ENCODE assay signal across 8 cellular contexts in the genomic region with DNA sequence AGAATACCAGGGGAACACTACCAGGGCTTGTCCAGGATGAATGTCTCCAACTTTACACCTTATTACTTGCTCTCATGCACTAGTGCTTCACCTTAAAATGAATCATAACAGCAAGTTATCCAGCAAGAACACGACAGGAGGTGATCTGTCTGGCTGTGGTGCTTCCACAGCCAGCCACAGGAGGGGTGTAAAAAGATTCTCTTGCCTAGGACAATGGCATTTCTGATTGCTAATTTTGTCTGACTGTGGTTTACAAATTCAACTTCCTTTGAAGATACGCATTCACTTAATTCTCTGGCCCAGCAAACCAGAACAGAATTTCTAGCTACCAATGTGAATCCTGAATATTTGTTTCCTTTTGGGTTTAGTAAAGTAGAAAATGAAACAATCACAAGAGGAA. TPM values are rescaled to one million over a fixed set of nuclear protein-coding genes. Genes with fewer than 3 reads are reported as not detected.
DNase-seq lines count a peak whose midpoint lies in the region; ATAC-seq, FAIRE-seq and TF ChIP-seq lines count a peak whose summit lies in the region.

No MANE protein-coding gene starts in this region.

- ATAC-seq in A549 (peak; percentile 51 to 71; a peak in 4 of 6 replicates), GM18519 (IDR thresholded peaks at IDR 0.05; ENCODE audit: low FRiP score, unreplicated experiment) (peak; percentile 47)

- TF ChIP-seq CTCF in A549 (IDR thresholded peaks at IDR 0.05) (no peak), prostate gland (IDR thresholded peaks at IDR 0.05) (no peak)

- no peak overlapping the region for H3K4me2 ChIP-seq in A549

- POLR2A ChIA-PET in A549 (lab: Yijun Ruan, JAX), result no interaction called here

- CTCF ChIA-PET in A549 (lab: Yijun Ruan, JAX), result no interaction called here

- H3K27me3 ChIP-seq in prostate gland (replicated peaks; ENCODE audit: insufficient read depth), result no peaks in the 10 kb centered on the region

- H3K9me3 ChIP-seq in A549, result no peaks in the 10 kb centered on the region
- no peaks in the 10 kb centered on the region for H3K9me3 ChIP-seq in prostate gland

- H3K36me3 ChIP-seq in prostate gland, result no peaks in the 10 kb centered on the region

- no peak for FAIRE-seq in A549 (lab: Jason Lieb, UNC)

- H3K4me1 ChIP-seq in A549 (peaks cover 10% of the 10 kb centered on the region; the same call in 2 of the 3 replicates), prostate gland (replicated peaks) (no peaks in the 10 kb centered on the region)

- H3K4me3 ChIP-seq in A549 (no peak overlapping the region), prostate gland (no peak overlapping the region)

- H3K27ac ChIP-seq in A549 (no peak overlapping the region), prostate gland (no peak overlapping the region)

- TF ChIP-seq POLR2A in A549 (IDR thresholded peaks at IDR 0.05; ENCODE audit: low read length) (no peak), prostate gland (IDR thresholded peaks at IDR 0.05) (no peak)

- 49% methylated on average over 2 of the region's 2 CpGs for WGBS in A549 (ENCODE audit: missing lambda C conversion rate)
- 33% methylated on average over 2 of the region's 2 CpGs for WGBS in prostate gland

- DNase-seq in A549 (ENCODE audit: low read depth in 1 of 2, low spot score in 1 of 2) (peak in 1 of 2 experiments; percentile 16), NCI-H226 (peak; percentile 12), fibroblast of gingiva (ENCODE audit: low read depth) (peak; percentile 27), DMS153 (lab: John Stamatoyannopoulos, UW) (no peak), prostate gland (ENCODE audit: low spot score) (no peak), NCI-H1105 treated with DMSO at 0.1 percent for 48 hours (lab: John Stamatoyannopoulos, UW) (no peak), medulla oblongata (ENCODE audit: extremely low spot score) (no peak)

- no peak for TF ChIP-seq EP300 in A549 (IDR thresholded peaks at IDR 0.05)

- intact Hi-C loops in prostate gland (cut with DNase I), result no loop called here

- no peak for TF ChIP-seq RAD21 in A549 (conservative IDR thresholded peaks at IDR 0.05 in 1 of 2, IDR thresholded peaks at IDR 0.05 in 1 of 2)

TF ChIP-seq in A549, 52 proteins besides CTCF, POLR2A, EP300 and RAD21:
- TF ChIP-seq FOSL2 (IDR thresholded peaks at IDR 0.05) (no peak), FOSL2 (CRISPR knock-in tag; IDR thresholded peaks at IDR 0.05) (no peak), RNF2 (IDR thresholded peaks at IDR 0.05; ENCODE audit: borderline replicate concordance, low read depth) (no peak), POLR2AphosphoS2 (conservative IDR thresholded peaks at IDR 0.05; ENCODE audit: low read length) (no peak), MAFK (IDR thresholded peaks at IDR 0.05; ENCODE audit: partially characterized antibody) (no peak), CHD2 (IDR thresholded peaks at IDR 0.05; ENCODE audit: low read length, partially characterized antibody) (no peak), RCOR1 (IDR thresholded peaks at IDR 0.05; ENCODE audit: low read depth, low read length) (no peak), JUNB (IDR thresholded peaks at IDR 0.05) (no peak), KDM1A (IDR thresholded peaks at IDR 0.05; ENCODE audit: low read depth) (no peak), SREBF2 (IDR thresholded peaks at IDR 0.05) (no peak), MAZ (IDR thresholded peaks at IDR 0.05; ENCODE audit: borderline replicate concordance, low read depth, low read length) (no peak), EHMT2 (IDR thresholded peaks at IDR 0.05; ENCODE audit: low read depth) (no peak), RARB (CRISPR knock-in tag; IDR thresholded peaks at IDR 0.05) (no peak), TP53 (CRISPR knock-in tag; IDR thresholded peaks at IDR 0.05) (no peak), HOXB13 (CRISPR knock-in tag; IDR thresholded peaks at IDR 0.05; ENCODE audit: low read depth) (no peak), FOSB (CRISPR knock-in tag; IDR thresholded peaks at IDR 0.05) (no peak), JUN (IDR thresholded peaks at IDR 0.05) (no peak)
- TF ChIP-seq, protein P1, sequence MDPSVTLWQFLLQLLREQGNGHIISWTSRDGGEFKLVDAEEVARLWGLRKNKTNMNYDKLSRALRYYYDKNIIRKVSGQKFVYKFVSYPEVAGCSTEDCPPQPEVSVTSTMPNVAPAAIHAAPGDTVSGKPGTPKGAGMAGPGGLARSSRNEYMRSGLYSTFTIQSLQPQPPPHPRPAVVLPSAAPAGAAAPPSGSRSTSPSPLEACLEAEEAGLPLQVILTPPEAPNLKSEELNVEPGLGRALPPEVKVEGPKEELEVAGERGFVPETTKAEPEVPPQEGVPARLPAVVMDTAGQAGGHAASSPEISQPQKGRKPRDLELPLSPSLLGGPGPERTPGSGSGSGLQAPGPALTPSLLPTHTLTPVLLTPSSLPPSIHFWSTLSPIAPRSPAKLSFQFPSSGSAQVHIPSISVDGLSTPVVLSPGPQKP (IDR thresholded peaks at IDR 0.05; ENCODE audit: low read depth, low read length), result no peak
- TF ChIP-seq, protein P2, sequence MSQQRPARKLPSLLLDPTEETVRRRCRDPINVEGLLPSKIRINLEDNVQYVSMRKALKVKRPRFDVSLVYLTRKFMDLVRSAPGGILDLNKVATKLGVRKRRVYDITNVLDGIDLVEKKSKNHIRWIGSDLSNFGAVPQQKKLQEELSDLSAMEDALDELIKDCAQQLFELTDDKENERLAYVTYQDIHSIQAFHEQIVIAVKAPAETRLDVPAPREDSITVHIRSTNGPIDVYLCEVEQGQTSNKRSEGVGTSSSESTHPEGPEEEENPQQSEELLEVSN (IDR thresholded peaks at IDR 0.05; ENCODE audit: borderline replicate concordance, low read depth), result no peak
- TF ChIP-seq, protein P3, sequence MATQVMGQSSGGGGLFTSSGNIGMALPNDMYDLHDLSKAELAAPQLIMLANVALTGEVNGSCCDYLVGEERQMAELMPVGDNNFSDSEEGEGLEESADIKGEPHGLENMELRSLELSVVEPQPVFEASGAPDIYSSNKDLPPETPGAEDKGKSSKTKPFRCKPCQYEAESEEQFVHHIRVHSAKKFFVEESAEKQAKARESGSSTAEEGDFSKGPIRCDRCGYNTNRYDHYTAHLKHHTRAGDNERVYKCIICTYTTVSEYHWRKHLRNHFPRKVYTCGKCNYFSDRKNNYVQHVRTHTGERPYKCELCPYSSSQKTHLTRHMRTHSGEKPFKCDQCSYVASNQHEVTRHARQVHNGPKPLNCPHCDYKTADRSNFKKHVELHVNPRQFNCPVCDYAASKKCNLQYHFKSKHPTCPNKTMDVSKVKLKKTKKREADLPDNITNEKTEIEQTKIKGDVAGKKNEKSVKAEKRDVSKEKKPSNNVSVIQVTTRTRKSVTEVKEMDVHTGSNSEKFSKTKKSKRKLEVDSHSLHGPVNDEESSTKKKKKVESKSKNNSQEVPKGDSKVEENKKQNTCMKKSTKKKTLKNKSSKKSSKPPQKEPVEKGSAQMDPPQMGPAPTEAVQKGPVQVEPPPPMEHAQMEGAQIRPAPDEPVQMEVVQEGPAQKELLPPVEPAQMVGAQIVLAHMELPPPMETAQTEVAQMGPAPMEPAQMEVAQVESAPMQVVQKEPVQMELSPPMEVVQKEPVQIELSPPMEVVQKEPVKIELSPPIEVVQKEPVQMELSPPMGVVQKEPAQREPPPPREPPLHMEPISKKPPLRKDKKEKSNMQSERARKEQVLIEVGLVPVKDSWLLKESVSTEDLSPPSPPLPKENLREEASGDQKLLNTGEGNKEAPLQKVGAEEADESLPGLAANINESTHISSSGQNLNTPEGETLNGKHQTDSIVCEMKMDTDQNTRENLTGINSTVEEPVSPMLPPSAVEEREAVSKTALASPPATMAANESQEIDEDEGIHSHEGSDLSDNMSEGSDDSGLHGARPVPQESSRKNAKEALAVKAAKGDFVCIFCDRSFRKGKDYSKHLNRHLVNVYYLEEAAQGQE (IDR thresholded peaks at IDR 0.05), result no peak
- TF ChIP-seq, protein P4, sequence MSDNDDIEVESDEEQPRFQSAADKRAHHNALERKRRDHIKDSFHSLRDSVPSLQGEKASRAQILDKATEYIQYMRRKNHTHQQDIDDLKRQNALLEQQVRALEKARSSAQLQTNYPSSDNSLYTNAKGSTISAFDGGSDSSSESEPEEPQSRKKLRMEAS (IDR thresholded peaks at IDR 0.05), result no peak

RNA-seq across cellular contexts. Expression of a gene that starts 23.1 kb away (rescaled TPM):
- 20.0 and 23.3 TPM in 2 replicates for polyA plus RNA-seq in A549 (2011; rRNA removed)
- polyA plus RNA-seq in A549 (2012; cell fraction: cytosol; rRNA removed), result 12.9 and 13.6 TPM in 2 replicates
- polyA plus RNA-seq in A549 (2012; cell fraction: nucleus; rRNA removed), result 17.9 and 18.4 TPM in 2 replicates
- polyA plus RNA-seq in A549 (2017; fragmentation: RNase III; extraction: RNeasy Plus Mini Kit Qiagen cat#74134 plus additional on column Dnase treatment), result 8.2 to 9.1 TPM (median 9.0 TPM) in 3 replicates
- polyA minus RNA-seq in A549 (2011; rRNA and poly(A)+ RNA removed), result 10.6 and 10.7 TPM in 2 replicates
- 10 to 100 TPM; 37.7 to 76.0 TPM for total RNA-seq in prostate gland

RNA-seq across cellular contexts. Expression of a gene that starts 23.5 kb away (rescaled TPM):
- polyA plus RNA-seq in A549 (2011; rRNA removed), result 11.2 and 12.7 TPM in 2 replicates
- polyA plus RNA-seq in A549 (2012; cell fraction: cytosol; rRNA removed), result 5.6 and 5.7 TPM in 2 replicates
- polyA plus RNA-seq in A549 (2012; cell fraction: nucleus; rRNA removed), result 1.6 and 2.7 TPM in 2 replicates
- polyA plus RNA-seq in A549 (2017; fragmentation: RNase III; extraction: RNeasy Plus Mini Kit Qiagen cat#74134 plus additional on column Dnase treatment), result 10.1 to 10.6 TPM (median 10.1 TPM) in 3 replicates
- 14.8 and 28.0 TPM in 2 replicates for polyA minus RNA-seq in A549 (2011; rRNA and poly(A)+ RNA removed)
- total RNA-seq in prostate gland, result 10 to 100 TPM; 12.6 to 14.2 TPM

Comparison
In these comparisons a context has a peak if more than half of its experiments do, and no peak if none do; other contexts are left out.
1. DNase-seq: peak in NCI-H226 (single experiment) and fibroblast of gingiva (single experiment); none in DMS153 (single experiment), prostate gland (single experiment), NCI-H1105 treated with DMSO at 0.1 percent for 48 hours (single experiment) and medulla oblongata (single experiment).